Comparison of ENCODE assay signal across 14 cellular contexts in genomic region chr5:555058-555623, GRCh38. TPM values are rescaled to one million over a fixed set of nuclear protein-coding genes. Genes with fewer than 3 reads are reported as not detected.
DNase-seq lines count a peak whose midpoint lies in the region; ATAC-seq lines count a peak whose summit lies in the region.
"Had no signal": no experiment of that assay in that cellular context is flagged by ENCODE, and none has a peak within 500 bp of the region (broad histone marks: within the 10 kb centered on the region; RNA-seq: fewer than 3 reads in every experiment).

No MANE protein-coding gene starts in this region.

- no peaks in the 10 kb centered on the region for H3K36me3 Mint-ChIP-seq in activated CD4-positive, alpha-beta T cell treated with anti-CD3 and anti-CD28 coated beads for 36 hours (ENCODE audit: low read depth)

- CTCF ChIA-PET in activated CD4-positive, alpha-beta T cell treated with anti-CD3 and anti-CD28 coated beads for 36 hours (lab: Charles Lee), result no interaction called here

- peaks cover 11% of the 10 kb centered on the region for H3K27me3 Mint-ChIP-seq in activated CD4-positive, alpha-beta T cell treated with anti-CD3 and anti-CD28 coated beads for 36 hours

- no peak overlapping the region for H3K27ac Mint-ChIP-seq in activated CD4-positive, alpha-beta T cell treated with anti-CD3 and anti-CD28 coated beads for 36 hours

- no peaks in the 10 kb centered on the region for H3K9me3 Mint-ChIP-seq in activated CD4-positive, alpha-beta T cell treated with anti-CD3 and anti-CD28 coated beads for 36 hours (ENCODE audit: low read depth)

- peak; percentile 19 for DNase-seq in activated CD4-positive, alpha-beta T cell treated with anti-CD3 and anti-CD28 coated beads for 36 hours
- no peak for DNase-seq in activated CD4-positive, alpha-beta T cell treated with anti-CD3 and anti-CD28 coated beads for 1 hour
- DNase-seq in NAMALWA (ENCODE audit: low spot score) (peak; percentile 41), islet precursor cell (peak; percentile 43), sciatic nerve (ENCODE audit: low spot score) (peak; percentile 52), NCI-H1092 treated with DMSO at 0.1 percent for 48 hours (lab: John Stamatoyannopoulos, UW) (no peak), foreskin melanocyte (no peak)
- no peak for DNase-seq in stimulated activated CD8-positive, alpha-beta memory T cell treated with anti-CD3 and anti-CD28 coated beads, Interleukin-4, amount 100 ng/mL, for 48 hours
- DNase-seq: anterior cingulate cortex, left ventricle myocardium inferior, NCI-H1048, NCI-H526 treated with DMSO at 0.1 percent for 48 hours, PC-9, small intestine had no signal

- intact Hi-C loops in activated CD4-positive, alpha-beta T cell treated with anti-CD3 and anti-CD28 coated beads for 36 hours (cut with DNase I, micrococcal nuclease), result no loop called here
- intact Hi-C loops in sciatic nerve (cut with DNase I), result no loop called here

- ATAC-seq in activated CD4-positive, alpha-beta T cell treated with anti-CD3 and anti-CD28 coated beads for 36 hours, result no peak
- no peak for ATAC-seq in sciatic nerve

- H3K4me3 Mint-ChIP-seq in activated CD4-positive, alpha-beta T cell treated with anti-CD3 and anti-CD28 coated beads for 36 hours, result no peak overlapping the region

- no peaks in the 10 kb centered on the region for H3K4me1 Mint-ChIP-seq in activated CD4-positive, alpha-beta T cell treated with anti-CD3 and anti-CD28 coated beads for 36 hours

- POLR2A ChIA-PET in activated CD4-positive, alpha-beta T cell treated with anti-CD3 and anti-CD28 coated beads for 36 hours (lab: Charles Lee), result no interaction called here

RNA-seq across cellular contexts. Expression of gene SLC9A3, which starts 30.9 kb away (rescaled TPM):
- 1 to 10 TPM; 2.1 to 2.4 TPM for total RNA-seq in activated CD4-positive, alpha-beta T cell treated with anti-CD3 and anti-CD28 coated beads for 36 hours
- 12.3 TPM for total RNA-seq in sciatic nerve

RNA-seq across cellular contexts. Expression of gene CEP72, which starts 57.0 kb away (rescaled TPM):
- 10 to 100 TPM; 23.7 to 26.4 TPM for total RNA-seq in activated CD4-positive, alpha-beta T cell treated with anti-CD3 and anti-CD28 coated beads for 36 hours
- total RNA-seq in sciatic nerve, result 7.5 TPM

Comparison
In these comparisons a context has a peak if more than half of its experiments do, and no peak if none do; other contexts are left out.
1. DNase-seq: peak in activated CD4-positive, alpha-beta T cell treated with anti-CD3 and anti-CD28 coated beads for 36 hours (single experiment), NAMALWA (single experiment), islet precursor cell (single experiment) and sciatic nerve (single experiment); none in activated CD4-positive, alpha-beta T cell treated with anti-CD3 and anti-CD28 coated beads for 1 hour (single experiment), NCI-H1092 treated with DMSO at 0.1 percent for 48 hours (single experiment), foreskin melanocyte (single experiment) and stimulated activated CD8-positive, alpha-beta memory T cell treated with anti-CD3 and anti-CD28 coated beads, Interleukin-4, amount 100 ng/mL, for 48 hours (single experiment).